Comparison of ENCODE assay signal across 13 cellular contexts in the genomic region with DNA sequence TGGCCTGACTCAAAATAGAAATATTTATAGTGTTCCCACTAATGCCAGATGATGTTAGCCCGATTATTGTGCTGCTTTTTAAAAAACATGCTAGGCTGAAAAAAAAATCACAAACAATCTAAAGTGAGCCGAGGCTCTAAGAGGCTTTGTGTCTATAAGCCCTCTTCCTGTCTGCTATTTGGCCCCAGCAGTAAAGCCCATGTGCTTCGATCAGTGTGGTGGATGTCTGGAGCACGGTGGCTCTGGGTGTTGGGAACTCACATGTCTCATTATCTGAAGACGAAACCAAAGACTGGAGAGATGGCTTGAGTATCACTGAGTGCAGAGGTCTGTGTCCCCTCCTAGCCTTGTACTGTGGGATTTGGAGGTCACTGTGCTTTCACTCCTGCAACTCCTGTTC.
"Had no signal": no experiment of that assay in that cellular context is flagged by ENCODE, and none has a peak within 500 bp of the region (broad histone marks: within the 10 kb centered on the region; RNA-seq: fewer than 3 reads in every experiment).

No MANE protein-coding gene starts in this region.

- ATAC-seq: activated T-helper 17 cell treated with anti-CD3 and anti-CD28 coated beads, Interleukin-2, amount 50 U/mL, for 72 hours; mucosa of descending colon; natural killer cell had no signal

- H3K27me3 ChIP-seq: tibial nerve had no signal

- H3K4me3 ChIP-seq: lung, mucosa of descending colon, tibial nerve had no signal

- DNase-seq: activated B cell treated with CpG ODN at 0.5 μM for 24 hours; activated CD4-positive, alpha-beta T cell treated with anti-CD3 and anti-CD28 coated beads, Interleukin-2, amount 10 ng/mL, durations not matched to agents 7 days and 5 days; activated naive CD4-positive, alpha-beta T cell treated with anti-CD3 and anti-CD28 coated beads, Interleukin-2, amount 10 ng/mL, durations not matched to agents 7 days and 5 days; activated T-cell treated with anti-CD3 and anti-CD28 coated beads for 4 hours; cortex of kidney; effector memory CD4-positive, alpha-beta T cell; hypothalamus; mucosa of descending colon; natural killer cell; T-helper 1 cell had no signal

- H3K27ac ChIP-seq: tibial nerve had no signal

- H3K36me3 ChIP-seq: tibial nerve had no signal

- H3K9me3 ChIP-seq: mucosa of descending colon, tibial nerve had no signal
